Comparison of ENCODE assay signal across 31 cellular contexts in genomic region chr20:21388566-21388965, GRCh38. TPM values are rescaled to one million over a fixed set of nuclear protein-coding genes. Genes with fewer than 3 reads are reported as not detected.
"Had no signal": no experiment of that assay in that cellular context is flagged by ENCODE, and none has a peak within 500 bp of the region (broad histone marks: within the 10 kb centered on the region; RNA-seq: fewer than 3 reads in every experiment).

No MANE protein-coding gene starts in this region.

- H3K4me1 ChIP-seq: colonic mucosa, transverse colon had no signal

- DNase-seq: activated CD4-positive, alpha-beta memory T cell treated with anti-CD3 and anti-CD28 coated beads, Interleukin-2, amount 10 ng/mL, durations not matched to agents 7 days and 5 days; activated CD4-positive, alpha-beta T cell treated with anti-CD3 and anti-CD28 coated beads, Interleukin-2, amount 10 ng/mL, durations not matched to agents 24 days and 14 days; activated effector memory CD4-positive, alpha-beta T cell treated with Interleukin-2 at 50 U/mL for 16 hours; activated naive CD4-positive, alpha-beta T cell treated with anti-CD3 and anti-CD28 coated beads for 36 hours; activated naive CD8-positive, alpha-beta T cell treated with anti-CD3 and anti-CD28 coated beads, Interleukin-2, amount 10 ng/mL, durations not matched to agents 7 days and 5 days; activated T-cell treated with anti-CD3 and anti-CD28 coated beads, Interleukin-2, amount 50 U/mL, for 72 hours; amygdala; colonic mucosa; esophagus squamous epithelium; heart left ventricle; islet precursor cell; left colon; lower lobe of right lung; mesendoderm; mucosa of descending colon; naive B cell; nucleus accumbens; right cardiac atrium; stimulated activated CD4-positive, alpha-beta T cell treated with anti-CD3 and anti-CD28 coated beads, Interleukin-2, amount 100 ng/mL, for 24 hours; stomach; transverse colon had no signal

- H3K4me3 ChIP-seq: colonic mucosa, esophagus squamous epithelium, heart left ventricle, lower lobe of right lung, mucosa of descending colon, skin epidermis, stomach, transverse colon had no signal

- H3K27ac ChIP-seq: colonic mucosa, esophagus squamous epithelium, heart left ventricle, lower lobe of right lung, parathyroid adenoma, skin epidermis, stomach, transverse colon, VCaP had no signal

- H2AFZ ChIP-seq: parathyroid adenoma had no signal

- H3K9me3 ChIP-seq: colonic mucosa, esophagus squamous epithelium, heart left ventricle, lower lobe of right lung, mucosa of descending colon, transverse colon had no signal

- H3K79me2 ChIP-seq: parathyroid adenoma had no signal

- ATAC-seq: activated CD4-positive, CD25-positive, alpha-beta regulatory T cell treated with anti-CD3 and anti-CD28 coated beads, Interleukin-2, amount 50 U/mL, for 24 hours; activated T-cell treated with anti-CD3 and anti-CD28 coated beads, Interleukin-2, amount 50 U/mL, for 72 hours; heart left ventricle; left colon; lower lobe of right lung; mucosa of descending colon; right cardiac atrium; stimulated activated effector memory CD8-positive, alpha-beta T cell treated with anti-CD3 and anti-CD28 coated beads, Interleukin-12 subunit alpha, Interleukin-12 subunit beta, amount 100 ng/mL, for 72 hours had no signal

- H3K36me3 ChIP-seq: colonic mucosa had no signal

- H3K9ac ChIP-seq: parathyroid adenoma had no signal

RNA-seq across cellular contexts. Expression of gene NKX2-4, which starts 8.8 kb away (rescaled TPM):
- total RNA-seq: activated CD4-positive, alpha-beta memory T cell treated with anti-CD3 and anti-CD28 coated beads, Interleukin-2, amount 10 ng/mL, durations not matched to agents 7 days and 5 days; activated CD4-positive, alpha-beta T cell treated with anti-CD3 and anti-CD28 coated beads, Interleukin-2, amount 10 ng/mL, durations not matched to agents 24 days and 14 days; activated naive CD4-positive, alpha-beta T cell treated with anti-CD3 and anti-CD28 coated beads for 36 hours; activated naive CD8-positive, alpha-beta T cell treated with anti-CD3 and anti-CD28 coated beads, Interleukin-2, amount 10 ng/mL, durations not matched to agents 7 days and 5 days; activated T-cell treated with anti-CD3 and anti-CD28 coated beads, Interleukin-2, amount 50 U/mL, for 72 hours; bronchial epithelial cell; colonic mucosa; esophagus squamous epithelium; fibroblast of villous mesenchyme; heart left ventricle; left colon; lower lobe of right lung; mucosa of descending colon; pulmonary artery endothelial cell; right cardiac atrium; stomach; temporal lobe; transverse colon had no signal
- polyA plus RNA-seq: heart left ventricle, neural cell, right cardiac atrium, stomach had no signal
